In the genomic region with DNA sequence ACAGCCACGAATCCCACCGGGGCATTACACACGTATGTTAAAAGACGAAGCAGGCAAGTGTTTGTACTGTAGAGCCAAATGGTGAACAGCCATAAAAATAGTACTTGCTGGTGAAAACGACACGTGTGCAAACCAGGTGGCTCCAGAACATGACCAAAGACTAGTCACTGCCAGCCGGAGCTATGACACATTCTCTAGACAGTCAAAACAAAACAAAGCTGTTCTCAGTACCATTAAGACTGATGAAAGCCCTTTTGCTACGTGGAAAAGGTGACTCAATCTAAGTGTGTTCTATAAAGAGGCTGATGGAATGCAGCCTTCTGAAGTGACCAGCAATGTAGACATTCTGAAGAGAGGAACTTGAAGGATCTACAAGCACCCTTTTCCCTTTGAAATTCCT, we compare ENCODE assay signal across 9 cellular contexts.
DNase-seq lines count a peak whose midpoint lies in the region; ATAC-seq and TF ChIP-seq lines count a peak whose summit lies in the region.
"Had no signal": no experiment of that assay in that cellular context is flagged by ENCODE, and none has a peak within 500 bp of the region (broad histone marks: within the 10 kb centered on the region; RNA-seq: fewer than 3 reads in every experiment).

No MANE protein-coding gene starts in this region.

- peak; percentile 96 for DNase-seq in HFFc6
- DNase-seq in NCI-H460 (ENCODE audit: extremely low read depth, low read depth), result peak; percentile 11
- DNase-seq in kidney tubule cell (ENCODE audit: low spot score), result peak; percentile 92
- no peak for DNase-seq in omental fat pad (ENCODE audit: low spot score)
- no peak for DNase-seq in H9
- DNase-seq in activated CD4-positive, alpha-beta T cell treated with anti-CD3 and anti-CD28 coated beads, Interleukin-2, amount 10 ng/mL, durations not matched to agents 24 days and 14 days, result no peak
- DNase-seq in anterior cingulate cortex (lab: John Stamatoyannopoulos, UW), result no peak
- DNase-seq: WERI-Rb-1 had no signal

- H3K27ac Mint-ChIP-seq in HFFc6, result peak overlapping the region; percentile 83
- H3K27ac Mint-ChIP-seq in H9, result no peak overlapping the region
- no peak overlapping the region for H3K27ac Mint-ChIP-seq in activated CD4-positive, alpha-beta T cell treated with anti-CD3 and anti-CD28 coated beads, Interleukin-2, amount 10 ng/mL, durations not matched to agents 24 days and 14 days

- H3K27ac ChIP-seq in H9 (ENCODE audit: insufficient read length, low read depth, low read length), result no peak overlapping the region
- H3K27ac ChIP-seq: WERI-Rb-1 had no signal

- peak; percentile 87 for ATAC-seq in GM18508 (IDR thresholded peaks at IDR 0.05; ENCODE audit: insufficient read depth, unreplicated experiment)
- ATAC-seq in omental fat pad (ENCODE audit: low FRiP score), result no peak

- H3K9me3 Mint-ChIP-seq in HFFc6 (no peaks in the 10 kb centered on the region), H9 (peaks cover 2 to 3% of the 10 kb centered on the region in 2 experiments; a peak in 2 of 5 replicates)
- H3K9me3 Mint-ChIP-seq in activated CD4-positive, alpha-beta T cell treated with anti-CD3 and anti-CD28 coated beads, Interleukin-2, amount 10 ng/mL, durations not matched to agents 24 days and 14 days, result no peaks in the 10 kb centered on the region

- no peaks in the 10 kb centered on the region for H4K20me1 ChIP-seq in H9 (ENCODE audit: control insufficient read depth, insufficient read depth, insufficient read length)

- no peak overlapping the region for H3K4me2 ChIP-seq in H9 (ENCODE audit: insufficient read depth, insufficient read length, low read length)

- H3K23me2 ChIP-seq in H9 (ENCODE audit: insufficient read length, low read depth, low read length, poor library complexity, severe bottlenecking), result no peaks in the 10 kb centered on the region

- H2BK12ac ChIP-seq in H9 (ENCODE audit: insufficient read length, low read depth, low read length), result no peak overlapping the region

- WGBS in H9 (ENCODE audit: extremely low coverage, insufficient read length, low lambda C conversion rate), result no CpG with 5 or more reads among the region's 8 CpGs

- H4K5ac ChIP-seq in H9 (ENCODE audit: insufficient read length, low read depth, low read length), result no peak overlapping the region

- H3K36me3 Mint-ChIP-seq in HFFc6 (ENCODE audit: low read depth) (peaks cover 3% of the 10 kb centered on the region; the same call in 1 of the 2 replicates), H9 (ENCODE audit: insufficient read depth in 1 of 3, low read depth in 3 of 3) (no peaks in the 10 kb centered on the region)
- H3K36me3 Mint-ChIP-seq in activated CD4-positive, alpha-beta T cell treated with anti-CD3 and anti-CD28 coated beads, Interleukin-2, amount 10 ng/mL, durations not matched to agents 24 days and 14 days (ENCODE audit: low read depth), result no peaks in the 10 kb centered on the region

- no peak overlapping the region for H2BK20ac ChIP-seq in H9 (ENCODE audit: low read depth, low read length, poor library complexity, severe bottlenecking)

- no peak overlapping the region for H3K18ac ChIP-seq in H9 (ENCODE audit: insufficient read length, low read depth, low read length)

- H3K4me3 Mint-ChIP-seq in HFFc6 (peak overlapping the region; percentile 14; the same call in 1 of the 2 replicates), H9 (no peak overlapping the region)
- H3K4me3 Mint-ChIP-seq in activated CD4-positive, alpha-beta T cell treated with anti-CD3 and anti-CD28 coated beads, Interleukin-2, amount 10 ng/mL, durations not matched to agents 24 days and 14 days, result no peak overlapping the region

- no peak overlapping the region for H2BK15ac ChIP-seq in H9 (ENCODE audit: low read depth, low read length)

- intact Hi-C loops in activated CD4-positive, alpha-beta T cell treated with anti-CD3 and anti-CD28 coated beads, Interleukin-2, amount 10 ng/mL, durations not matched to agents 24 days and 14 days (cut with micrococcal nuclease), result no loop called here

- no peaks in the 10 kb centered on the region for H3K79me2 ChIP-seq in H9 (ENCODE audit: insufficient read depth, low read length)

- no peak overlapping the region for H3K9ac ChIP-seq in H9 (ENCODE audit: extremely low read depth, insufficient read length, low read length)

- no peak overlapping the region for H4K91ac ChIP-seq in H9 (ENCODE audit: insufficient read length, low read depth, low read length)

- no peak overlapping the region for H3T11ph ChIP-seq in H9 (ENCODE audit: low read length)

- no peak overlapping the region for H3K23ac ChIP-seq in H9 (ENCODE audit: insufficient read length, low read depth, low read length)

- H2BK5ac ChIP-seq in H9 (ENCODE audit: insufficient read length, low read length), result no peak overlapping the region

- H2AK5ac ChIP-seq in H9 (ENCODE audit: insufficient read length, low read length), result no peak overlapping the region

- H3K4me1 Mint-ChIP-seq in HFFc6 (ENCODE audit: low read depth) (peaks cover 21% of the 10 kb centered on the region), H9 (peaks cover 0 to 7% of the 10 kb centered on the region in 2 experiments; a peak in 1 of 4 replicates)
- H3K4me1 Mint-ChIP-seq in activated CD4-positive, alpha-beta T cell treated with anti-CD3 and anti-CD28 coated beads, Interleukin-2, amount 10 ng/mL, durations not matched to agents 24 days and 14 days, result no peaks in the 10 kb centered on the region

- TF ChIP-seq CTCF in HFFc6 (IDR thresholded peaks at IDR 0.05) (no peak), omental fat pad (IDR thresholded peaks at IDR 0.05) (no peak), H9 (conservative IDR thresholded peaks at IDR 0.05) (no peak)

- no peak overlapping the region for H3K4ac ChIP-seq in H9 (ENCODE audit: low read depth, low read length)

- H3K14ac ChIP-seq in H9 (ENCODE audit: insufficient read depth, low read length), result no peak overlapping the region; the same call in 1 of the 2 replicates

- no peak overlapping the region for H2AFZ ChIP-seq in H9 (ENCODE audit: low read length)

- no peaks in the 10 kb centered on the region for H3K4me1 ChIP-seq in H9 (ENCODE audit: insufficient read depth, low read length)

- no peaks in the 10 kb centered on the region for H3K9me3 ChIP-seq in H9 (ENCODE audit: control insufficient read depth, low read depth, low read length)

- no peak overlapping the region for H4K8ac ChIP-seq in H9 (replicated peaks; ENCODE audit: insufficient read length, low read depth, low read length)

- H3K27me3 Mint-ChIP-seq in HFFc6 (ENCODE audit: insufficient read depth), result no peaks in the 10 kb centered on the region; the same call in 1 of the 2 replicates
- H3K27me3 Mint-ChIP-seq in H9 (ENCODE audit: low read depth), result no peaks in the 10 kb centered on the region
- no peaks in the 10 kb centered on the region for H3K27me3 Mint-ChIP-seq in activated CD4-positive, alpha-beta T cell treated with anti-CD3 and anti-CD28 coated beads, Interleukin-2, amount 10 ng/mL, durations not matched to agents 24 days and 14 days

- no peak overlapping the region for H3K56ac ChIP-seq in H9 (ENCODE audit: insufficient read length, low read depth, low read length)

- no peaks in the 10 kb centered on the region for H3K27me3 ChIP-seq in H9 (ENCODE audit: insufficient read depth, low read length)

- no peaks in the 10 kb centered on the region for H3K79me1 ChIP-seq in H9 (ENCODE audit: insufficient read depth, low read depth, low read length, poor library complexity, severe bottlenecking)

- no peak overlapping the region for H2BK120ac ChIP-seq in H9 (ENCODE audit: low read depth, low read length, poor library complexity, severe bottlenecking)

Comparison
In these comparisons a context has a peak if more than half of its experiments do, and no peak if none do; other contexts are left out.
1. DNase-seq: peak in HFFc6 (single experiment), NCI-H460 (single experiment) and kidney tubule cell (single experiment); none in omental fat pad (single experiment), H9 (single experiment), activated CD4-positive, alpha-beta T cell treated with anti-CD3 and anti-CD28 coated beads, Interleukin-2, amount 10 ng/mL, durations not matched to agents 24 days and 14 days (single experiment) and anterior cingulate cortex (0 of 58).